ENCODE assay signal across 8 cellular contexts in the genomic region with DNA sequence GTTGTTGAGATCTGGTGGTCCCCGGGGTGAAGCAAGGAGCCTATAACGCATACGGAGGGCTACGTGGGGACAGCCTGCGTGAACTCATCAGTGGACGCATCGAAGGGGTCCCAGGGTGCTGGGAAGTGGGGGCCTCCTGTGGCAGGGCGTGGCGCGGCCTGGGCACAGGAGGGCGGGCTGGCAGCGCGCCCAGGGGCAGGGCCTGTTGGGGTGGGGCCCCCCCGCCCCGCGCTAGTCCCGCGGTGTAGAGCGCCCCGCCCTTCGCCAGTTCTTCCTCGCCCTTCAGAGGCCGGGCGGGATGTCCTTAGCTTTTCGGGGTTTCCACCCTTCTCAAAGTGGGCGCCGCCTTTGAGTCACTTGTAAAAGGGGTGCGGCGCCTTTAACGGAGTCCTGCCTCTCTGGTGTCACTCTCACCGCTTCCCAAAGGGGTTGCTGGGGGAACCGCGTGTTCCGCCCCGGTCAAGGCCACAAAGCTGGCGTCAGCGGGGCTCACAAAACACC. TPM values are rescaled to one million over a fixed set of nuclear protein-coding genes. Genes with fewer than 3 reads are reported as not detected.
DNase-seq lines count a peak whose midpoint lies in the region; ATAC-seq and TF ChIP-seq lines count a peak whose summit lies in the region.

No MANE protein-coding gene starts in this region.

- intact Hi-C loops in psoas muscle (cut with DNase I) = no loop called here

- no peaks in the 10 kb centered on the region for H3K4me1 ChIP-seq in Peyer's patch
- H3K4me1 ChIP-seq in psoas muscle = no peaks in the 10 kb centered on the region

- peaks cover 4% of the 10 kb centered on the region for H3K27me3 Mint-ChIP-seq in glutamatergic neuron (ENCODE audit: unreplicated experiment)

- peak; percentile 70 for ATAC-seq in GM19438 (IDR thresholded peaks at IDR 0.05; ENCODE audit: low read depth, unreplicated experiment)
- peak; percentile 43 for ATAC-seq in HG03558 (IDR thresholded peaks at IDR 0.05; ENCODE audit: extremely low read depth, unreplicated experiment)
- ATAC-seq in psoas muscle = peak; percentile 72 to 81 (median 75)

- H3K4me1 Mint-ChIP-seq in glutamatergic neuron (ENCODE audit: low read depth, unreplicated experiment) = peaks cover under 1% of the 10 kb centered on the region

- H3K27ac Mint-ChIP-seq in glutamatergic neuron (ENCODE audit: unreplicated experiment) = no peak overlapping the region

- 0 to 20% (median 0%) methylated on average over 21 to 36 of the region's 37 CpGs for WGBS in psoas muscle, 3 donors

- peaks cover 4% of the 10 kb centered on the region for H3K9me3 Mint-ChIP-seq in glutamatergic neuron (ENCODE audit: unreplicated experiment)

- TF ChIP-seq POLR2A in Peyer's patch (IDR thresholded peaks at IDR 0.05) = peak in 1 of 2 donors; percentile 17

- TF ChIP-seq CTCF in Peyer's patch (IDR thresholded peaks at IDR 0.05) (no peak), glutamatergic neuron (IDR thresholded peaks at IDR 0.05; ENCODE audit: partially characterized antibody, unreplicated experiment) (no peak), psoas muscle (IDR thresholded peaks at IDR 0.05) (no peak)

- DNase-seq in C1 segment of cervical spinal cord (lab: John Stamatoyannopoulos, UW) = peak in 8 of 14 donors; percentile 16 to 43 (median 30)
- DNase-seq in Peyer's patch = peak; percentile 79 to 90 (median 84)
- DNase-seq in activated effector memory CD4-positive, alpha-beta T cell treated with anti-CD3 and anti-CD28 coated beads, Interleukin-2, amount 50 U/mL, for 16 hours = peak; percentile 89
- DNase-seq in glutamatergic neuron = no peak
- peak; percentile 66 to 86 for DNase-seq in psoas muscle
- DNase-seq in superior temporal gyrus (ENCODE audit: extremely low spot score) = no peak

- H3K27me3 ChIP-seq in Peyer's patch (no peaks in the 10 kb centered on the region), psoas muscle (ENCODE audit: insufficient read depth in 3 of 3, low read length in 2 of 3) (no peaks in the 10 kb centered on the region)

- H3K4me3 Mint-ChIP-seq in glutamatergic neuron (ENCODE audit: unreplicated experiment) = peak overlapping the region; percentile 78

- H3K36me3 ChIP-seq in Peyer's patch (peaks cover 0 to 6% (median 0%) of the 10 kb centered on the region in 3 donors), psoas muscle (ENCODE audit: insufficient read depth in 1 of 2, low read depth in 1 of 2) (peaks cover 0 to 29% of the 10 kb centered on the region in 2 donors)

- H3K9me3 ChIP-seq in Peyer's patch = no peaks in the 10 kb centered on the region
- H3K9me3 ChIP-seq in psoas muscle = no peaks in the 10 kb centered on the region

- H3K4me3 ChIP-seq in Peyer's patch (peak overlapping the region; percentile 54 to 71 (median 58)), psoas muscle (peak overlapping the region; percentile 75)

- H3K27ac ChIP-seq in Peyer's patch (peak overlapping the region; percentile 84 to 92 (median 86)), psoas muscle (peak overlapping the region; percentile 86)

- H3K36me3 Mint-ChIP-seq in glutamatergic neuron (ENCODE audit: unreplicated experiment) = no peaks in the 10 kb centered on the region

RNA-seq across cellular contexts. Expression of gene PLP2, which starts 0.6 kb away (rescaled TPM):
- total RNA-seq in Peyer's patch (10 to 100 TPM; 16.1 to 36.6 (median 30.8) TPM), glutamatergic neuron (ENCODE audit: unreplicated experiment) (12.2 TPM), psoas muscle (10 to 100 TPM; 17.8 to 80.7 (median 74.0) TPM)
- polyA plus RNA-seq in psoas muscle = 100 to 1,000 TPM in 2 of 3 donors, 10 to 100 TPM in 1; 76.5 to 320 (median 113) TPM

RNA-seq across cellular contexts. Expression of gene MAGIX, which starts 9.8 kb away (rescaled TPM):
- total RNA-seq in Peyer's patch (10 to 100 TPM in 2 of 4 donors, 1 to 10 TPM in 1, not detected in 1; 5.8 to 14.4 (median 11.6) TPM), glutamatergic neuron (ENCODE audit: unreplicated experiment) (2.7 TPM), psoas muscle (1 to 10 TPM; 2.9 to 3.7 (median 3.5) TPM)
- 1 to 10 TPM; 5.2 to 8.0 (median 5.3) TPM for polyA plus RNA-seq in psoas muscle

RNA-seq across cellular contexts. Expression of gene PRICKLE3, which starts 13.8 kb away (rescaled TPM):
- total RNA-seq in Peyer's patch = 10 to 100 TPM; 22.5 to 47.0 (median 26.8) TPM
- 1.6 TPM for total RNA-seq in glutamatergic neuron (ENCODE audit: unreplicated experiment)
- 10 to 100 TPM; 14.1 to 17.6 (median 16.3) TPM for total RNA-seq in psoas muscle
- polyA plus RNA-seq in psoas muscle = 10 to 100 TPM in 2 of 3 donors, 1 to 10 TPM in 1; 7.5 to 23.6 (median 18.1) TPM

RNA-seq across cellular contexts. Expression of gene SYP, which starts 27.7 kb away (rescaled TPM):
- 10 to 100 TPM in 1 of 4 donors, 1 to 10 TPM in 2, not detected in 1; 5.5 to 11.0 (median 6.7) TPM for total RNA-seq in Peyer's patch
- total RNA-seq in glutamatergic neuron (ENCODE audit: unreplicated experiment) = 291 TPM
- 1 to 10 TPM in 2 of 4 donors, under 1 TPM in 2; 0.37 to 1.2 (median 0.83) TPM for total RNA-seq in psoas muscle
- polyA plus RNA-seq in psoas muscle = 1 to 10 TPM in 2 of 3 donors, under 1 TPM in 1; 0.76 to 1.6 (median 1.4) TPM

RNA-seq across cellular contexts. Expression of gene GPKOW, which starts 48.8 kb away (rescaled TPM):
- total RNA-seq in Peyer's patch = 10 to 100 TPM; 24.0 to 26.8 (median 25.7) TPM
- 20.6 TPM for total RNA-seq in glutamatergic neuron (ENCODE audit: unreplicated experiment)
- 10 to 100 TPM; 26.7 to 28.8 (median 27.7) TPM for total RNA-seq in psoas muscle
- polyA plus RNA-seq in psoas muscle = 10 to 100 TPM; 25.9 to 29.4 (median 26.9) TPM

Comparison
In these comparisons a context has a peak if more than half of its experiments do, and no peak if none do; other contexts are left out.
1. DNase-seq: peak in C1 segment of cervical spinal cord (8 of 14), Peyer's patch (3 of 3), activated effector memory CD4-positive, alpha-beta T cell treated with anti-CD3 and anti-CD28 coated beads, Interleukin-2, amount 50 U/mL, for 16 hours (single experiment) and psoas muscle (2 of 2); none in glutamatergic neuron (single experiment) and superior temporal gyrus (single experiment).
2. Peak in every context shown above with its lines, with median percentiles within 50 percentile points of each other: ATAC-seq.